In genomic region chr1:47438321-47439150, GRCh38 we compare ENCODE assay signal across 8 cellular contexts. TPM values are rescaled to one million over a fixed set of nuclear protein-coding genes. Genes with fewer than 3 reads are reported as not detected.
A peak's percentile ranks its signal among the peaks of the same experiment; 100 is the strongest.
DNase-seq lines count a peak whose midpoint lies in the region; ATAC-seq and TF ChIP-seq lines count a peak whose summit lies in the region.

No MANE protein-coding gene starts in this region.

- intact Hi-C loops in activated T-helper 2 cell treated with anti-CD3 and anti-CD28 coated beads, Interferon-gamma antibody, Interleukin-2, Interleukin-4, amounts not matched to agents 10 μg/mL and 5 μg/mL and 100 μg/mL, durations not matched to agents 14 hours and 24 hours and 36 hours (cut with micrococcal nuclease): loop anchor here (5.0 to 10.0 kb wide), 3 partner anchors 94 to 951 kb away; partner anchors contain the start of gene DMBX1
- intact Hi-C loops in right lobe of liver (cut with DNase I): no loop called here
- intact Hi-C loops in posterior vena cava (cut with DNase I): loop anchor here in 1 of 2 donors (5.0 to 10.0 kb wide), 2 partner anchors 134 to 254 kb away; no protein-coding TSS in a partner anchor

- H3K4me3 ChIP-seq in HUES6 (ENCODE audit: low read depth, low read length) (peak overlapping the region; percentile 65), right lobe of liver (peak overlapping the region; percentile 77 to 90 (median 83)), upper lobe of left lung (peak overlapping the region; percentile 60 to 89 (median 67))

- peak; percentile 35 for DNase-seq in activated T-helper 2 cell treated with anti-CD3 and anti-CD28 coated beads, Interferon-gamma antibody, Interleukin-2, Interleukin-4, amounts not matched to agents 10 μg/mL and 5 μg/mL and 100 μg/mL, durations not matched to agents 14 hours and 24 hours and 36 hours (ENCODE audit: low spot score)
- peak in 2 of 3 donors; percentile 34 to 57 for DNase-seq in right lobe of liver
- peak in 1 of 2 donors; percentile 88 for DNase-seq in upper lobe of left lung
- no peak for DNase-seq in posterior vena cava (ENCODE audit: low spot score)
- no peak for DNase-seq in mucosa of gallbladder (ENCODE audit: low spot score)
- no peak for DNase-seq in NCI-H2196 treated with DMSO at 0.1 percent for 48 hours (lab: John Stamatoyannopoulos, UW; ENCODE audit: unreplicated experiment)

- H3K9ac ChIP-seq in HUES6 (ENCODE audit: low read length): no peak overlapping the region

- H3K27me3 Mint-ChIP-seq in activated T-helper 2 cell treated with anti-CD3 and anti-CD28 coated beads, Interferon-gamma antibody, Interleukin-2, Interleukin-4, amounts not matched to agents 10 μg/mL and 5 μg/mL and 100 μg/mL, durations not matched to agents 14 hours and 24 hours and 36 hours (ENCODE audit: low read depth): peaks cover 20% of the 10 kb centered on the region

- no peak for TF ChIP-seq EP300 in upper lobe of left lung (IDR thresholded peaks at IDR 0.05)

- H3K4me1 ChIP-seq in HUES6 (ENCODE audit: control insufficient read depth, insufficient read depth, low read length) (peaks cover 31% of the 10 kb centered on the region), right lobe of liver (peaks cover 0 to 10% (median 0%) of the 10 kb centered on the region in 4 donors), upper lobe of left lung (peaks cover 18 to 48% (median 39%) of the 10 kb centered on the region in 4 donors)

- H3K9me3 ChIP-seq in HUES6 (ENCODE audit: control insufficient read depth, insufficient read depth, low read depth, low read length): no peaks in the 10 kb centered on the region
- H3K9me3 ChIP-seq in right lobe of liver: no peaks in the 10 kb centered on the region
- H3K9me3 ChIP-seq in upper lobe of left lung: no peaks in the 10 kb centered on the region

- TF ChIP-seq CTCF in C4-2B (conservative IDR thresholded peaks at IDR 0.05) (no peak), right lobe of liver (IDR thresholded peaks at IDR 0.05) (no peak), upper lobe of left lung (IDR thresholded peaks at IDR 0.05) (no peak)

- H3K36me3 ChIP-seq in HUES6 (ENCODE audit: control insufficient read depth, insufficient read depth, low read length) (no peaks in the 10 kb centered on the region), right lobe of liver (no peaks in the 10 kb centered on the region), upper lobe of left lung (no peaks in the 10 kb centered on the region)

- H3K4me1 Mint-ChIP-seq in activated T-helper 2 cell treated with anti-CD3 and anti-CD28 coated beads, Interferon-gamma antibody, Interleukin-2, Interleukin-4, amounts not matched to agents 10 μg/mL and 5 μg/mL and 100 μg/mL, durations not matched to agents 14 hours and 24 hours and 36 hours (ENCODE audit: low read depth): peaks cover 18% of the 10 kb centered on the region

- H3K27ac ChIP-seq in C4-2B (peak overlapping the region; percentile 73), HUES6 (ENCODE audit: low read depth, low read length) (no peak overlapping the region), right lobe of liver (no peak overlapping the region), upper lobe of left lung (peak overlapping the region in 2 of 4 donors; percentile 79 to 87)

- TF ChIP-seq POLR2A in right lobe of liver (IDR thresholded peaks at IDR 0.05) (no peak), upper lobe of left lung (IDR thresholded peaks at IDR 0.05) (no peak)

- H3K9me3 Mint-ChIP-seq in activated T-helper 2 cell treated with anti-CD3 and anti-CD28 coated beads, Interferon-gamma antibody, Interleukin-2, Interleukin-4, amounts not matched to agents 10 μg/mL and 5 μg/mL and 100 μg/mL, durations not matched to agents 14 hours and 24 hours and 36 hours: no peaks in the 10 kb centered on the region

- no CpG with 5 or more reads among the region's 117 CpGs for WGBS in right lobe of liver (ENCODE audit: insufficient coverage, low coverage, low lambda C conversion rate, missing lambda C conversion rate)
- 4% methylated on average over 16 of the region's 117 CpGs; no CpG with 5 or more reads in 1 of the 2 donors for WGBS in upper lobe of left lung, 2 donors

- ATAC-seq in right lobe of liver (no peak), upper lobe of left lung (ENCODE audit: low FRiP score in 2 of 2) (no peak)

- peak overlapping the region; percentile 12 for H3K27ac Mint-ChIP-seq in activated T-helper 2 cell treated with anti-CD3 and anti-CD28 coated beads, Interferon-gamma antibody, Interleukin-2, Interleukin-4, amounts not matched to agents 10 μg/mL and 5 μg/mL and 100 μg/mL, durations not matched to agents 14 hours and 24 hours and 36 hours

- peak overlapping the region; percentile 66 for H3K4me3 Mint-ChIP-seq in activated T-helper 2 cell treated with anti-CD3 and anti-CD28 coated beads, Interferon-gamma antibody, Interleukin-2, Interleukin-4, amounts not matched to agents 10 μg/mL and 5 μg/mL and 100 μg/mL, durations not matched to agents 14 hours and 24 hours and 36 hours (ENCODE audit: low read depth)

- H3K27me3 ChIP-seq in HUES6 (ENCODE audit: control insufficient read depth, insufficient read depth, low read length) (peaks cover 100% of the 10 kb centered on the region), right lobe of liver (peaks cover 0 to 10% of the 10 kb centered on the region in 2 donors), upper lobe of left lung (peaks cover 2 to 47% (median 32%) of the 10 kb centered on the region in 4 donors)

- H3K36me3 Mint-ChIP-seq in activated T-helper 2 cell treated with anti-CD3 and anti-CD28 coated beads, Interferon-gamma antibody, Interleukin-2, Interleukin-4, amounts not matched to agents 10 μg/mL and 5 μg/mL and 100 μg/mL, durations not matched to agents 14 hours and 24 hours and 36 hours (ENCODE audit: low read depth): peaks cover 25% of the 10 kb centered on the region

RNA-seq across cellular contexts. Expression of gene FOXD2, which starts 0.7 kb away (rescaled TPM):
- 0.11 and 0.18 TPM in 2 replicates for total RNA-seq in activated T-helper 2 cell treated with anti-CD3 and anti-CD28 coated beads, Interferon-gamma antibody, Interleukin-2, Interleukin-4, amounts not matched to agents 10 μg/mL and 5 μg/mL and 100 μg/mL, durations not matched to agents 14 hours and 24 hours and 36 hours
- total RNA-seq in right lobe of liver: under 1 TPM; 0.25 to 0.86 (median 0.41) TPM
- under 1 TPM; under 0.01 to 0.69 (median 0.40) TPM for total RNA-seq in upper lobe of left lung
- total RNA-seq in posterior vena cava: under 1 TPM; 0.19 to 0.37 TPM
- total RNA-seq in mucosa of gallbladder: 0.26 TPM

RNA-seq across cellular contexts. Expression of gene FOXE3, which starts 22.5 kb away (rescaled TPM):
- total RNA-seq in activated T-helper 2 cell treated with anti-CD3 and anti-CD28 coated beads, Interferon-gamma antibody, Interleukin-2, Interleukin-4, amounts not matched to agents 10 μg/mL and 5 μg/mL and 100 μg/mL, durations not matched to agents 14 hours and 24 hours and 36 hours: not detected in 2 replicates
- total RNA-seq in right lobe of liver (not detected), upper lobe of left lung (not detected), posterior vena cava (under 1 TPM in 1 of 2 donors, not detected in 1; 0.10 TPM), mucosa of gallbladder (not detected)

Comparison
In these comparisons a context has a peak if more than half of its experiments do, and no peak if none do; other contexts are left out.
1. DNase-seq: peak in activated T-helper 2 cell treated with anti-CD3 and anti-CD28 coated beads, Interferon-gamma antibody, Interleukin-2, Interleukin-4, amounts not matched to agents 10 μg/mL and 5 μg/mL and 100 μg/mL, durations not matched to agents 14 hours and 24 hours and 36 hours (single experiment) and right lobe of liver (2 of 3); none in posterior vena cava (single experiment), mucosa of gallbladder (single experiment) and NCI-H2196 treated with DMSO at 0.1 percent for 48 hours (single experiment).
2. Peak in every context shown above with its lines, with median percentiles within 50 percentile points of each other: H3K4me3 ChIP-seq.